25 cellular contexts compared by ENCODE assay signal in genomic region chr11:95948637-95949036, GRCh38.
"Had no signal": no experiment of that assay in that cellular context is flagged by ENCODE, and none has a peak within 500 bp of the region (broad histone marks: within the 10 kb centered on the region; RNA-seq: fewer than 3 reads in every experiment).

No MANE protein-coding gene starts in this region.

- H3K4me3 ChIP-seq: colonic mucosa, coronary artery, dorsolateral prefrontal cortex, esophagus muscularis mucosa, esophagus squamous epithelium, gastrocnemius medialis, gastroesophageal sphincter, heart left ventricle, heart right ventricle had no signal

- H3K4me3 Mint-ChIP-seq: dendritic cell treated with granulocyte-macrophage colony-stimulating factor and Interleukin-4, amounts not matched to agents 40 ng/mL and 50 ng/mL, for 4 days; effector memory CD8-positive, alpha-beta T cell; endodermal cell had no signal

- H3K36me3 ChIP-seq: colonic mucosa, esophagus muscularis mucosa, esophagus squamous epithelium, gastrocnemius medialis, gastroesophageal sphincter, heart left ventricle, heart right ventricle had no signal

- H3K27ac ChIP-seq: colonic mucosa, coronary artery, dorsolateral prefrontal cortex, epithelial cell of prostate, esophagus muscularis mucosa, esophagus squamous epithelium, foreskin keratinocyte, gastrocnemius medialis, gastroesophageal sphincter, heart left ventricle, heart right ventricle had no signal

- H3K27me3 ChIP-seq: colonic mucosa, dorsolateral prefrontal cortex, esophagus muscularis mucosa, esophagus squamous epithelium, foreskin keratinocyte, gastrocnemius medialis, gastroesophageal sphincter, heart left ventricle, heart right ventricle had no signal

- H3K9me3 Mint-ChIP-seq: effector memory CD8-positive, alpha-beta T cell had no signal

- H3K4me1 Mint-ChIP-seq: endodermal cell had no signal

- H3K9me3 ChIP-seq: colonic mucosa, gastrocnemius medialis had no signal

- H3K27me3 Mint-ChIP-seq: dendritic cell treated with granulocyte-macrophage colony-stimulating factor and Interleukin-4, amounts not matched to agents 40 ng/mL and 50 ng/mL, for 4 days had no signal

- DNase-seq: colonic mucosa; cortex of kidney; dermis blood vessel endothelial cell; dorsolateral prefrontal cortex; effector CD4-positive, alpha-beta T cell; effector CD8-positive, alpha-beta T cell; effector memory CD4-positive, alpha-beta T cell; effector memory CD8-positive, alpha-beta T cell; endodermal cell; erythroblast; esophagus squamous epithelium; foreskin fibroblast; foreskin keratinocyte; foreskin melanocyte; gastrocnemius medialis; glutamatergic neuron; head of caudate nucleus; heart left ventricle; heart right ventricle had no signal

- ATAC-seq: effector memory CD8-positive, alpha-beta T cell; esophagus mucosa; foreskin keratinocyte; gastrocnemius medialis; gastroesophageal sphincter; heart left ventricle; heart right ventricle had no signal

- H3K27ac Mint-ChIP-seq: dendritic cell treated with granulocyte-macrophage colony-stimulating factor and Interleukin-4, amounts not matched to agents 40 ng/mL and 50 ng/mL, for 4 days; effector memory CD8-positive, alpha-beta T cell; endodermal cell had no signal

- H3K4me1 ChIP-seq: colonic mucosa, esophagus muscularis mucosa, esophagus squamous epithelium, foreskin keratinocyte, gastrocnemius medialis, gastroesophageal sphincter, heart left ventricle, heart right ventricle had no signal
